ENCODE assay signal across 8 cellular contexts in the genomic region with DNA sequence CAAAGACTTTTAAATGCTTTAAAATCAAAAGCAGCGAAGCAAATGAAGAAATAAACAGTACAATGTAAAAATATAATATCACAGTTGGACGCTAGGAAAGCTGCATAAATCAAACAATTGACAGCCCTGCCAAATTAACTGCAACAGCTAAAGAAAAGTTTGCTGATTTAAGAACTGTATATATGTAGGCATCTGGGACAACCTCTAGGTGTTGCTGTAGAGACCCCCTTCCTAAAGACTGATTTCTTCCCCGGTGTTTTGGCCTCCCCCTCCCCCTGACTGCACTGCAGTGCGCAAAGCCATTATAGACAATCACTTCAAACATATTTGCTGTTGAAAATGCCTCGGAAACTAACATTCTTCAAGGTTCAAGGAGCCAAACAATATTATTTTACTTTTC. TPM values are rescaled to one million over a fixed set of nuclear protein-coding genes. Genes with fewer than 3 reads are reported as not detected.
DNase-seq lines count a peak whose midpoint lies in the region; ATAC-seq and TF ChIP-seq lines count a peak whose summit lies in the region.

No MANE protein-coding gene starts in this region.

- ATAC-seq in foreskin keratinocyte (peak; percentile 48), HG03175 (IDR thresholded peaks at IDR 0.05; ENCODE audit: unreplicated experiment) (no peak), left colon (no peak)

- peaks cover 17% of the 10 kb centered on the region for H3K79me2 ChIP-seq in ACC112 (ENCODE audit: control insufficient read depth, insufficient read depth, low read length, unreplicated experiment)

- H3K27ac ChIP-seq in ACC112 (ENCODE audit: low read depth, low read length) = no peak overlapping the region
- H3K27ac ChIP-seq in WERI-Rb-1 = peak overlapping the region; percentile 72
- H3K27ac ChIP-seq in foreskin keratinocyte = no peak overlapping the region

- POLR2A ChIA-PET in GM10248 (lab: Yijun Ruan, JAX) = no interaction called here

- peak overlapping the region; percentile 92 for H3K4me3 ChIP-seq in ACC112 (ENCODE audit: low read depth, low read length)
- peak overlapping the region; percentile 92 for H3K4me3 ChIP-seq in WERI-Rb-1 (ENCODE audit: low read depth, low read length)
- H3K4me3 ChIP-seq in skeletal muscle cell (ENCODE audit: low read depth, low read length) = peak overlapping the region; percentile 94

- H3K9me3 ChIP-seq in WERI-Rb-1 (ENCODE audit: severe bottlenecking) = no peaks in the 10 kb centered on the region

- peaks cover 11% of the 10 kb centered on the region for H3K4me1 ChIP-seq in ACC112 (ENCODE audit: control insufficient read depth, insufficient read depth, low read length, unreplicated experiment)
- no peaks in the 10 kb centered on the region for H3K4me1 ChIP-seq in foreskin keratinocyte

- peak overlapping the region; percentile 87 for H2AFZ ChIP-seq in ACC112 (ENCODE audit: low read length, unreplicated experiment)

- CTCF ChIA-PET in GM10248 (lab: Yijun Ruan, JAX) = interaction anchor here (0.8 to 5.8 kb wide), 7 partner anchors 8 to 157 kb away, joined by 3 to 35 read pairs (median 4); no protein-coding TSS in a partner anchor

- no peaks in the 10 kb centered on the region for H3K36me3 ChIP-seq in ACC112 (ENCODE audit: insufficient read depth, low read length)
- peaks cover 3% of the 10 kb centered on the region; the same call in 1 of the 2 replicates for H3K36me3 ChIP-seq in WERI-Rb-1

- no peaks in the 10 kb centered on the region; the same call in 1 of the 2 replicates for H3K27me3 ChIP-seq in ACC112 (ENCODE audit: insufficient read depth, low read length)
- H3K27me3 ChIP-seq in WERI-Rb-1 (ENCODE audit: insufficient read depth, low read depth, severe bottlenecking) = no peaks in the 10 kb centered on the region
- no peaks in the 10 kb centered on the region for H3K27me3 ChIP-seq in foreskin keratinocyte

- TF ChIP-seq CTCF in GM10248 (IDR thresholded peaks at IDR 0.05; ENCODE audit: control extremely low read depth, extremely low read depth, low read depth, missing control alignments) (peak; percentile 8), WERI-Rb-1 (IDR thresholded peaks at IDR 0.05; ENCODE audit: low read depth, low read length) (peak; percentile 50), foreskin keratinocyte (conservative IDR thresholded peaks at IDR 0.05) (peak; percentile 56)

- intact Hi-C loops in left colon (cut with DNase I, micrococcal nuclease) = loop anchor here in 1 of 2 donors (5.0 kb wide), 1 partner anchor 146 kb away; no protein-coding TSS in a partner anchor

- DNase-seq in GM10248 (ENCODE audit: extremely low spot score) = peak; percentile 20
- peak; percentile 59 for DNase-seq in KBM-7
- DNase-seq in WERI-Rb-1 = peak; percentile 46
- peak; percentile 15 to 33 for DNase-seq in foreskin keratinocyte
- no peak for DNase-seq in skeletal muscle cell (ENCODE audit: low read depth)
- DNase-seq in left colon = no peak

- in situ Hi-C loops in KBM-7 (cut with MboI; ENCODE audit: low pct_unique_long_range_greater_than_20kb, low sequenced_read_pairs) = no loop called here

RNA-seq across cellular contexts. Expression of gene ELOVL4, which starts 1.1 kb away (rescaled TPM):
- total RNA-seq in foreskin keratinocyte (8.8 and 9.0 TPM in 2 replicates), left colon (under 1 TPM; 0.31 to 0.47 TPM)
- 4.7 and 5.2 TPM in 2 replicates for polyA plus RNA-seq in foreskin keratinocyte

RNA-seq across cellular contexts. Expression of gene TTK, which starts 58.2 kb away (rescaled TPM):
- 31.7 and 38.8 TPM in 2 replicates for total RNA-seq in foreskin keratinocyte
- polyA plus RNA-seq in foreskin keratinocyte = 9.9 and 14.4 TPM in 2 replicates
- 1 to 10 TPM; 1.9 to 5.7 TPM for total RNA-seq in left colon

Comparison
In these comparisons a context has a peak if more than half of its experiments do, and no peak if none do; other contexts are left out.
1. DNase-seq: peak in GM10248 (single experiment), KBM-7 (single experiment), WERI-Rb-1 (single experiment) and foreskin keratinocyte (2 of 2); none in skeletal muscle cell (single experiment) and left colon (0 of 2).
2. Peak in every context shown above with its lines, with median percentiles within 50 percentile points of each other: H3K4me3 ChIP-seq and CTCF ChIP-seq.